14 cellular contexts compared by ENCODE assay signal in the genomic region with DNA sequence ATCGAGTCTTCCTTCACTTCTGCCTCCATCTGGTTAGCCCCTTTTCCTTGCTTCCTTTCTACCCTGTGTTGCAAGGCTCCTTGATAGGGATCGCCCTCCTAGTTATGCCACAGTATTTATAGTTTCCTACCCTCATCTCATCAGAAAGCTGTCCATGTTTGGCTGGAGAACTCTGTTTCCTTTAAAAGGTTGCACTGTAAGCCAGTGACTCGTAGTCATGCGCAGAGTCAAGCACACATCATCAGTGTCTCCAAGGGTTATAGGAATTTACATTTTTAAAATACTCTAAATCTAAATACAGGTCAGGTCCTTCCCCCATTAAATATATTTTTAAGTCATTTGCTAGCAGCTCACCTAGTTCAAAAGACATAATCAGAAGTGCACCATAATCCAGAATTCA.
DNase-seq lines count a peak whose midpoint lies in the region; ATAC-seq and TF ChIP-seq lines count a peak whose summit lies in the region.
"Had no signal": no experiment of that assay in that cellular context is flagged by ENCODE, and none has a peak within 500 bp of the region (broad histone marks: within the 10 kb centered on the region; RNA-seq: fewer than 3 reads in every experiment).

No MANE protein-coding gene starts in this region.

- H3K9ac ChIP-seq in endodermal cell (ENCODE audit: extremely low read depth, low read length, poor library complexity, severe bottlenecking), result no peak overlapping the region
- H3K9ac ChIP-seq: BLaER1 had no signal

- CTCF ChIA-PET in CD8-positive, alpha-beta T cell (lab: Charles Lee), result no interaction called here

- no peak overlapping the region for H3K4me3 ChIP-seq in endodermal cell (ENCODE audit: low read length)
- no peak overlapping the region for H3K4me3 ChIP-seq in CD8-positive, alpha-beta T cell (ENCODE audit: low read depth, low read length)
- H3K4me3 ChIP-seq: BLaER1 had no signal

- peaks cover 22% of the 10 kb centered on the region for H3K36me3 Mint-ChIP-seq in endodermal cell (ENCODE audit: low read depth)
- no peaks in the 10 kb centered on the region for H3K36me3 Mint-ChIP-seq in CD8-positive, alpha-beta T cell

- no peak overlapping the region for H3K27ac ChIP-seq in endodermal cell (ENCODE audit: low read depth, low read length)
- H3K27ac ChIP-seq in CD8-positive, alpha-beta T cell (ENCODE audit: low read depth, low read length), result no peak overlapping the region
- H3K27ac ChIP-seq: BLaER1 had no signal

- no peaks in the 10 kb centered on the region for H3K9me3 Mint-ChIP-seq in endodermal cell
- no peaks in the 10 kb centered on the region for H3K9me3 Mint-ChIP-seq in CD8-positive, alpha-beta T cell

- H3K9me3 ChIP-seq in endodermal cell (ENCODE audit: control insufficient read depth, low read length), result no peaks in the 10 kb centered on the region
- H3K9me3 ChIP-seq in CD8-positive, alpha-beta T cell (ENCODE audit: low read length), result no peaks in the 10 kb centered on the region
- H3K9me3 ChIP-seq: BLaER1 had no signal

- no peaks in the 10 kb centered on the region for H3K27me3 Mint-ChIP-seq in endodermal cell (ENCODE audit: insufficient read depth)
- H3K27me3 Mint-ChIP-seq in CD8-positive, alpha-beta T cell (ENCODE audit: low read depth), result peaks cover 17% of the 10 kb centered on the region

- no peak for TF ChIP-seq CTCF in endodermal cell (conservative IDR thresholded peaks at IDR 0.05)
- TF ChIP-seq CTCF in CD8-positive, alpha-beta T cell (IDR thresholded peaks at IDR 0.05), result no peak

- no peaks in the 10 kb centered on the region for H3K27me3 ChIP-seq in endodermal cell (ENCODE audit: control insufficient read depth, insufficient read depth, low read length, poor library complexity, severe bottlenecking)
- no peaks in the 10 kb centered on the region for H3K27me3 ChIP-seq in CD8-positive, alpha-beta T cell (ENCODE audit: insufficient read depth, low read length)
- H3K27me3 ChIP-seq: BLaER1 had no signal

- H3K4me1 Mint-ChIP-seq in endodermal cell, result peaks cover 18% of the 10 kb centered on the region
- no peaks in the 10 kb centered on the region for H3K4me1 Mint-ChIP-seq in CD8-positive, alpha-beta T cell (ENCODE audit: low read depth)

- intact Hi-C loops in CD8-positive, alpha-beta T cell (cut with DNase I, micrococcal nuclease), result no loop called here

- ATAC-seq in GM21529 (IDR thresholded peaks at IDR 0.05; ENCODE audit: unreplicated experiment), result no peak
- ATAC-seq in CD8-positive, alpha-beta T cell, result no peak

- POLR2A ChIA-PET in CD8-positive, alpha-beta T cell (lab: Charles Lee), result no interaction called here

- peak overlapping the region; percentile 42 for H3K27ac Mint-ChIP-seq in endodermal cell
- no peak overlapping the region for H3K27ac Mint-ChIP-seq in CD8-positive, alpha-beta T cell

- DNase-seq in AG20443 (ENCODE audit: low spot score) (peak; percentile 61), RPMI7951 (ENCODE audit: low read depth) (peak; percentile 14), endodermal cell (no peak), myocyte (ENCODE audit: low read depth) (peak; percentile 32), GM19238 (ENCODE audit: insufficient read length, low spot score) (no peak), NOMO-1 (lab: John Stamatoyannopoulos, UW; ENCODE audit: unreplicated experiment in 2 of 2) (no peak)
- no peak for DNase-seq in CD8-positive, alpha-beta T cell
- DNase-seq: activated CD4-positive, alpha-beta T cell treated with anti-CD3 and anti-CD28 coated beads for 4 hours; central memory CD4-positive, alpha-beta T cell; DND-41; NCI-H2107; occipital lobe had no signal

- H3K36me3 ChIP-seq in endodermal cell (ENCODE audit: control insufficient read depth, insufficient read depth, low read length), result peaks cover 14% of the 10 kb centered on the region
- H3K36me3 ChIP-seq in CD8-positive, alpha-beta T cell (ENCODE audit: insufficient read depth, low read length), result no peaks in the 10 kb centered on the region
- H3K36me3 ChIP-seq: BLaER1 had no signal

- no peak overlapping the region for H3K4me3 Mint-ChIP-seq in endodermal cell
- no peak overlapping the region for H3K4me3 Mint-ChIP-seq in CD8-positive, alpha-beta T cell

- WGBS in endodermal cell (ENCODE audit: insufficient coverage in 1 of 2, insufficient read length in 1 of 2), 2 experiments, result 92 to 97% methylated on average over 2 to 4 of the region's 4 CpGs

- H3K4me1 ChIP-seq in endodermal cell (ENCODE audit: control insufficient read depth, insufficient read depth, low read length), result no peaks in the 10 kb centered on the region
- no peaks in the 10 kb centered on the region for H3K4me1 ChIP-seq in CD8-positive, alpha-beta T cell (ENCODE audit: insufficient read depth, low read length)
- H3K4me1 ChIP-seq: BLaER1 had no signal

Comparison
In these comparisons a context has a peak if more than half of its experiments do, and no peak if none do; other contexts are left out.
1. DNase-seq: peak in AG20443 (single experiment), RPMI7951 (single experiment) and myocyte (single experiment); none in endodermal cell (single experiment), GM19238 (single experiment), NOMO-1 (0 of 2) and CD8-positive, alpha-beta T cell (0 of 7).